ENCODE assay signal across 26 cellular contexts in the genomic region with DNA sequence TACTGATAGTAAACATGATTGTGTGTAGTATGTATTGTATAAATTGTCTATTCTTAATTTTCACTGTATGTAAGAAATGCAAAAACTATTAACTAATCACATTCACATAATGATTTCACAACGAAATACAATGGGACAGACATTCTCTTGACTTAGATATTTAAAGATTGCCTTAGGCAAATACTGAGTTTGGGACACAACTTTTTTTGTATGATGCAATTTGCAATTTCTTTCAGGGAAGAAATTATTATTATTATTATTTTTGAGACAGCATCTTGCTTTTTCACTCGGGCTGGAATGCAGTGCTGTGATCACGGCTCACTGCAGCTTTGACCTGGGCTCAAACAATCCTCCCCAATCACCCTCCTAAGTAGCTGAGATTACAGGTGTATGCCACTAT.
"Had no signal": no experiment of that assay in that cellular context is flagged by ENCODE, and none has a peak within 500 bp of the region (broad histone marks: within the 10 kb centered on the region; RNA-seq: fewer than 3 reads in every experiment).

No MANE protein-coding gene starts in this region.

- ATAC-seq: effector memory CD8-positive, alpha-beta T cell; esophagus mucosa; foreskin keratinocyte; gastrocnemius medialis; gastroesophageal sphincter; heart left ventricle; heart right ventricle had no signal

- H3K27ac ChIP-seq: colonic mucosa, coronary artery, dorsolateral prefrontal cortex, epithelial cell of prostate, esophagus squamous epithelium, foreskin keratinocyte, gastrocnemius medialis, gastroesophageal sphincter, heart left ventricle, heart right ventricle had no signal

- H3K4me1 ChIP-seq: colonic mucosa, esophagus squamous epithelium, foreskin keratinocyte, gastrocnemius medialis, gastroesophageal sphincter, heart left ventricle, heart right ventricle had no signal

- H3K4me3 ChIP-seq: colonic mucosa, coronary artery, dorsolateral prefrontal cortex, esophagus squamous epithelium, gastrocnemius medialis, gastroesophageal sphincter, heart left ventricle, heart right ventricle had no signal

- H3K9me3 ChIP-seq: colonic mucosa, gastrocnemius medialis had no signal

- DNase-seq: colonic mucosa; cortex of kidney; dermis blood vessel endothelial cell; dorsolateral prefrontal cortex; effector CD4-positive, alpha-beta T cell; effector CD8-positive, alpha-beta T cell; effector memory CD4-positive, alpha-beta T cell; effector memory CD8-positive, alpha-beta T cell; endodermal cell; erythroblast; esophagus squamous epithelium; foreskin fibroblast; foreskin keratinocyte; foreskin melanocyte; gastrocnemius medialis; glutamatergic neuron; head of caudate nucleus; heart left ventricle; heart right ventricle had no signal

- H3K27me3 ChIP-seq: colonic mucosa, dorsolateral prefrontal cortex, esophagus squamous epithelium, foreskin keratinocyte, gastrocnemius medialis, gastroesophageal sphincter, heart left ventricle, heart right ventricle had no signal

- H3K36me3 ChIP-seq: colonic mucosa, esophagus squamous epithelium, gastrocnemius medialis, gastroesophageal sphincter, heart left ventricle, heart right ventricle had no signal

- FAIRE-seq: colon, endothelial cell of umbilical vein, frontal cortex had no signal
